In genomic region chr12:69239286-69239921, GRCh38 we compare ENCODE assay signal across 1 cellular context.
TF ChIP-seq lines count a peak whose summit lies in the region.

Gene CPSF6 (plus strand): TSS chr12:69239569. CDS start chr12:69239647, 78 bp downstream.

TF ChIP-seq in HepG2, 621 proteins besides CTCF, POLR2A, EP300 and RAD21 (continued from another document and continues in another):
- TF ChIP-seq SP2 (CRISPR knock-in tag; IDR thresholded peaks at IDR 0.05), result no peak
- TF ChIP-seq CEBPB (IDR thresholded peaks at IDR 0.05; ENCODE audit: borderline replicate concordance, low read depth, low read length), result peak; percentile 80; the same call in 1 of the 2 replicates
- TF ChIP-seq MTF1 (CRISPR knock-in tag; IDR thresholded peaks at IDR 0.05), result no peak
- TF ChIP-seq ZNF713 (CRISPR knock-in tag; IDR thresholded peaks at IDR 0.05), result 0 out of 2 replicates have a peak, but pooled peaks have one; percentile 53
- no peak for TF ChIP-seq TERF1 (CRISPR knock-in tag; IDR thresholded peaks at IDR 0.05)
- no peak for TF ChIP-seq ZNF580 (CRISPR knock-in tag; IDR thresholded peaks at IDR 0.05; ENCODE audit: borderline replicate concordance, low read depth)
- no peak for TF ChIP-seq TRIM22 (IDR thresholded peaks at IDR 0.05)
- TF ChIP-seq ZNF572 (CRISPR knock-in tag; IDR thresholded peaks at IDR 0.05), result no peak
- no peak; the same call in 1 of the 2 replicates for TF ChIP-seq MYPOP (CRISPR knock-in tag; IDR thresholded peaks at IDR 0.05)
- TF ChIP-seq HNRNPUL1 (IDR thresholded peaks at IDR 0.05; ENCODE audit: low read depth, low read length), result no peak
- TF ChIP-seq ZNF746 (CRISPR knock-in tag; IDR thresholded peaks at IDR 0.05), result no peak; the same call in 1 of the 2 replicates
- peak; percentile 83 for TF ChIP-seq DRAP1 (CRISPR knock-in tag; IDR thresholded peaks at IDR 0.05)
- no peak for TF ChIP-seq AKAP8 (CRISPR knock-in tag; IDR thresholded peaks at IDR 0.05)
- TF ChIP-seq HOXA7 (CRISPR knock-in tag; IDR thresholded peaks at IDR 0.05), result no peak
- TF ChIP-seq SUZ12 (IDR thresholded peaks at IDR 0.05; ENCODE audit: low read depth, low read length), result no peak
- TF ChIP-seq ZBTB7B (CRISPR knock-in tag; IDR thresholded peaks at IDR 0.05), result no peak
- TF ChIP-seq IRF2 (CRISPR knock-in tag; IDR thresholded peaks at IDR 0.05), result peak; percentile 73; the same call in 1 of the 2 replicates
- no peak for TF ChIP-seq PRDM10 (CRISPR knock-in tag; IDR thresholded peaks at IDR 0.05; ENCODE audit: low read depth)
- no peak for TF ChIP-seq SNAPC4 (CRISPR knock-in tag; IDR thresholded peaks at IDR 0.05)
- no peak for TF ChIP-seq TOPORS (CRISPR knock-in tag; IDR thresholded peaks at IDR 0.05)
- TF ChIP-seq ZNF251 (CRISPR knock-in tag; IDR thresholded peaks at IDR 0.05), result no peak
- peak; percentile 68 for TF ChIP-seq MAX (IDR thresholded peaks at IDR 0.05)
- no peak for TF ChIP-seq REXO4 (CRISPR knock-in tag; IDR thresholded peaks at IDR 0.05; ENCODE audit: borderline replicate concordance)
- no peak for TF ChIP-seq DMTF1 (CRISPR knock-in tag; IDR thresholded peaks at IDR 0.05)
- no peak for TF ChIP-seq THRA (CRISPR knock-in tag; IDR thresholded peaks at IDR 0.05; ENCODE audit: borderline replicate concordance)
- TF ChIP-seq ZNF124 (CRISPR knock-in tag; IDR thresholded peaks at IDR 0.05), result no peak
- no peak for TF ChIP-seq TOE1 (CRISPR knock-in tag; IDR thresholded peaks at IDR 0.05)
- no peak; the same call in 1 of the 2 replicates for TF ChIP-seq ZNF367 (CRISPR knock-in tag; IDR thresholded peaks at IDR 0.05; ENCODE audit: borderline replicate concordance)
- TF ChIP-seq XBP1 (CRISPR knock-in tag; IDR thresholded peaks at IDR 0.05), result no peak
- TF ChIP-seq RNF2 (conservative IDR thresholded peaks at IDR 0.05; ENCODE audit: low read depth), result no peak
- TF ChIP-seq ZMAT5 (CRISPR knock-in tag; IDR thresholded peaks at IDR 0.05; ENCODE audit: borderline replicate concordance, low read depth), result no peak
- TF ChIP-seq TAF1 (CRISPR knock-in tag; IDR thresholded peaks at IDR 0.05), result peak; percentile 88
- TF ChIP-seq JDP2 (CRISPR knock-in tag; IDR thresholded peaks at IDR 0.05; ENCODE audit: borderline replicate concordance), result no peak; the same call in 1 of the 2 replicates
- TF ChIP-seq MEIS1 (CRISPR knock-in tag; IDR thresholded peaks at IDR 0.05; ENCODE audit: borderline replicate concordance), result no peak
- TF ChIP-seq ZNF335 (CRISPR knock-in tag; IDR thresholded peaks at IDR 0.05), result no peak
- peak; percentile 82 for TF ChIP-seq ZFX (CRISPR knock-in tag; IDR thresholded peaks at IDR 0.05; ENCODE audit: low read depth)
- TF ChIP-seq TEAD3 (CRISPR knock-in tag; optimal IDR thresholded peaks at IDR 0.05; ENCODE audit: borderline replicate concordance), result no peak
- 0 out of 2 replicates have a peak, but pooled peaks have one; percentile 51 for TF ChIP-seq POGK (CRISPR knock-in tag; conservative IDR thresholded peaks at IDR 0.05)
- TF ChIP-seq ZNF513 (CRISPR knock-in tag; conservative IDR thresholded peaks at IDR 0.05), result no peak
